30 cellular contexts compared by ENCODE assay signal in the genomic region with DNA sequence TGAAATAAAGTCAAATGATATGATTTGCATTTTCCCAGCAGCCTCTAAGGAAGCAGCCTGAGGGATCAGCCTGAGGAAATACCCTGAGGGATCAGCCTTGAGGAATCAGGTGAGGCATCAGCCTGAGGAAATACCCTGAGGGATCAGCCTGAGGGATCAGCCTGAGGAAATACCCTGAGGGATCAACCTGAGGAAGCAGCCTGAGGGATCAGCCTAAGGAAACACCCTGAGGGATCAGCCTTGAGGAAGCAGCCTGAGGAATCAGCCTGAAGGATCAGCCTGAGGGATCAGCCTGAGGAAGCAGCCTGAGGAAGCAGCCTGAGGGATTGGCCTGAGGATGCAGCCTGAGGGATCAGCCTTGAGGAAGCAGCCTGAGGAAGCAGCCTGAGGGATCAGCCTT.
"Had no signal": no experiment of that assay in that cellular context is flagged by ENCODE, and none has a peak within 500 bp of the region (broad histone marks: within the 10 kb centered on the region; RNA-seq: fewer than 3 reads in every experiment).

No MANE protein-coding gene starts in this region.

- H3K36me3 ChIP-seq: ovary, right atrium auricular region, right lobe of liver, sigmoid colon, stomach, thoracic aorta, thyroid gland, tibial nerve, upper lobe of right lung, uterus had no signal

- H3K9ac ChIP-seq: parathyroid adenoma had no signal

- H3K27ac Mint-ChIP-seq: naive B cell; naive thymus-derived CD8-positive, alpha-beta T cell; natural killer cell treated with Interleukin-12 subunit alpha and Interleukin-12 subunit beta and Interleukin-15 and Interleukin-18, amount 100 ng/mL, for 72 hours; nephron progenitor cell; progenitor cell of endocrine pancreas; stimulated activated effector memory CD8-positive, alpha-beta T cell treated with anti-CD3 and anti-CD28 coated beads, Interleukin-12 subunit alpha, Interleukin-12 subunit beta, amount 100 ng/mL, for 72 hours; stimulated activated naive B cell treated with anti-CD40 and anti-IgM and Interleukin-4, amounts not matched to agents 10 μg/mL and 1 μg/mL and 100 μg/mL, for 72 hours; stimulated activated naive CD8-positive, alpha-beta T cell treated with anti-CD3 and anti-CD28 coated beads, Interleukin-15, Interleukin-2, amounts not matched to agents 100 ng/mL and 50 ng/mL, for 24 hours; type B pancreatic cell had no signal

- H3K4me1 ChIP-seq: parathyroid adenoma, psoas muscle, right atrium auricular region, right lobe of liver, sigmoid colon, stomach, thyroid gland, tibial nerve, upper lobe of right lung, uterus had no signal

- H3K4me3 ChIP-seq: ovary, psoas muscle, right atrium auricular region, right lobe of liver, sigmoid colon, stomach, thoracic aorta, thyroid gland, tibial nerve, upper lobe of right lung, uterus had no signal

- H3K27ac ChIP-seq: ovary, parathyroid adenoma, psoas muscle, right atrium auricular region, right lobe of liver, sigmoid colon, stomach, thoracic aorta, thyroid gland, tibial nerve, upper lobe of right lung, uterus had no signal

- H3K27me3 ChIP-seq: ovary, right atrium auricular region, right lobe of liver, sigmoid colon, stomach, thyroid gland, tibial nerve, upper lobe of right lung, uterus had no signal

- H3K9me3 ChIP-seq: ovary, psoas muscle, right atrium auricular region, right lobe of liver, sigmoid colon, stomach, thoracic aorta, thyroid gland, tibial nerve, upper lobe of right lung, uterus had no signal

- H3K4me3 Mint-ChIP-seq: naive B cell; naive thymus-derived CD8-positive, alpha-beta T cell; natural killer cell treated with Interleukin-12 subunit alpha and Interleukin-12 subunit beta and Interleukin-15 and Interleukin-18, amount 100 ng/mL, for 72 hours; nephron progenitor cell; neural crest cell; stimulated activated effector memory CD8-positive, alpha-beta T cell treated with anti-CD3 and anti-CD28 coated beads, Interleukin-12 subunit alpha, Interleukin-12 subunit beta, amount 100 ng/mL, for 72 hours; stimulated activated naive B cell treated with anti-CD40 and anti-IgM and Interleukin-4, amounts not matched to agents 10 μg/mL and 1 μg/mL and 100 μg/mL, for 72 hours; stimulated activated naive CD8-positive, alpha-beta T cell treated with anti-CD3 and anti-CD28 coated beads, Interleukin-15, Interleukin-2, amounts not matched to agents 100 ng/mL and 50 ng/mL, for 24 hours; type B pancreatic cell had no signal

- H3K4me1 Mint-ChIP-seq: naive B cell; nephron progenitor cell; neural crest cell; stimulated activated effector memory CD8-positive, alpha-beta T cell treated with anti-CD3 and anti-CD28 coated beads, Interleukin-12 subunit alpha, Interleukin-12 subunit beta, amount 100 ng/mL, for 72 hours; stimulated activated naive B cell treated with anti-CD40 and anti-IgM and Interleukin-4, amounts not matched to agents 10 μg/mL and 1 μg/mL and 100 μg/mL, for 72 hours had no signal

- H3K36me3 Mint-ChIP-seq: naive B cell; natural killer cell treated with Interleukin-12 subunit alpha and Interleukin-12 subunit beta and Interleukin-15 and Interleukin-18, amount 100 ng/mL, for 72 hours; stimulated activated effector memory CD8-positive, alpha-beta T cell treated with anti-CD3 and anti-CD28 coated beads, Interleukin-12 subunit alpha, Interleukin-12 subunit beta, amount 100 ng/mL, for 72 hours; stimulated activated naive B cell treated with anti-CD40 and anti-IgM and Interleukin-4, amounts not matched to agents 10 μg/mL and 1 μg/mL and 100 μg/mL, for 72 hours; type B pancreatic cell had no signal

- H3K27me3 Mint-ChIP-seq: naive B cell; naive thymus-derived CD8-positive, alpha-beta T cell; natural killer cell treated with Interleukin-12 subunit alpha and Interleukin-12 subunit beta and Interleukin-15 and Interleukin-18, amount 100 ng/mL, for 72 hours; stimulated activated naive B cell treated with anti-CD40 and anti-IgM and Interleukin-4, amounts not matched to agents 10 μg/mL and 1 μg/mL and 100 μg/mL, for 72 hours; stimulated activated naive CD8-positive, alpha-beta T cell treated with anti-CD3 and anti-CD28 coated beads, Interleukin-15, Interleukin-2, amounts not matched to agents 100 ng/mL and 50 ng/mL, for 24 hours; type B pancreatic cell had no signal

- DNase-seq: naive B cell; naive thymus-derived CD8-positive, alpha-beta T cell; nephron progenitor cell; occipital lobe; ovary; posterior cingulate gyrus; psoas muscle; right lobe of liver; sigmoid colon; small intestine; stimulated activated CD4-positive, alpha-beta T cell treated with anti-CD3 and anti-CD28 coated beads, Interleukin-15, amount 100 ng/mL, for 24 hours; stimulated activated CD4-positive, alpha-beta T cell treated with anti-CD3 and anti-CD28 coated beads, Interleukin-2, amount 100 ng/mL, for 24 hours; stimulated activated CD4-positive, alpha-beta T cell treated with anti-CD3 and anti-CD28 coated beads, Interleukin-2, amount 100 ng/mL, for 48 hours; stimulated activated CD4-positive, alpha-beta T cell treated with anti-CD3 and anti-CD28 coated beads, Interleukin-4, amount 100 ng/mL, for 24 hours; stimulated activated naive B cell treated with anti-CD40 and anti-IgM and Interleukin-4, amounts not matched to agents 10 μg/mL and 1 μg/mL and 100 μg/mL, for 72 hours; stimulated activated naive CD4-positive, alpha-beta T cell treated with Interleukin-2 at 50 U/mL for 16 hours; stomach; thyroid gland; upper lobe of right lung; uterus had no signal

- H3K9me3 Mint-ChIP-seq: natural killer cell treated with Interleukin-12 subunit alpha and Interleukin-12 subunit beta and Interleukin-15 and Interleukin-18, amount 100 ng/mL, for 72 hours; nephron progenitor cell; neural crest cell; stimulated activated effector memory CD8-positive, alpha-beta T cell treated with anti-CD3 and anti-CD28 coated beads, Interleukin-12 subunit alpha, Interleukin-12 subunit beta, amount 100 ng/mL, for 72 hours; stimulated activated naive B cell treated with anti-CD40 and anti-IgM and Interleukin-4, amounts not matched to agents 10 μg/mL and 1 μg/mL and 100 μg/mL, for 72 hours; stimulated activated naive CD8-positive, alpha-beta T cell treated with anti-CD3 and anti-CD28 coated beads, Interleukin-15, Interleukin-2, amounts not matched to agents 100 ng/mL and 50 ng/mL, for 24 hours; type B pancreatic cell had no signal

- H2AFZ ChIP-seq: parathyroid adenoma had no signal
